In genomic region chr2:206784559-206785353, GRCh38 we compare ENCODE assay signal across 14 cellular contexts.
"Had no signal": no experiment of that assay in that cellular context is flagged by ENCODE, and none has a peak within 500 bp of the region (broad histone marks: within the 10 kb centered on the region; RNA-seq: fewer than 3 reads in every experiment).

No MANE protein-coding gene starts in this region.

- DNase-seq: activated CD4-positive, alpha-beta T cell treated with anti-CD3 and anti-CD28 coated beads, Interleukin-2, amount 50 U/mL, for 48 hours; activated CD8-positive, alpha-beta memory T cell treated with anti-CD3 and anti-CD28 coated beads, Interleukin-2, amount 50 U/mL, for 4 hours; dorsolateral prefrontal cortex; erythroblast; islet precursor cell; midbrain; Right ventricle myocardium superior; SK-N-SH; stimulated activated CD4-positive, alpha-beta T cell treated with anti-CD3 and anti-CD28 coated beads, Interleukin-4, amount 100 ng/mL, for 4 hours; stimulated activated CD8-positive, alpha-beta memory T cell treated with anti-CD3 and anti-CD28 coated beads, Interleukin-4, amount 100 ng/mL, for 48 hours; T-helper 1 cell; WERI-Rb-1 had no signal

- H3K27ac Mint-ChIP-seq: progenitor cell of endocrine pancreas had no signal

- ATAC-seq: gastroesophageal sphincter had no signal

- H3K27me3 Mint-ChIP-seq: progenitor cell of endocrine pancreas had no signal
